13 cellular contexts compared by ENCODE assay signal in the genomic region with DNA sequence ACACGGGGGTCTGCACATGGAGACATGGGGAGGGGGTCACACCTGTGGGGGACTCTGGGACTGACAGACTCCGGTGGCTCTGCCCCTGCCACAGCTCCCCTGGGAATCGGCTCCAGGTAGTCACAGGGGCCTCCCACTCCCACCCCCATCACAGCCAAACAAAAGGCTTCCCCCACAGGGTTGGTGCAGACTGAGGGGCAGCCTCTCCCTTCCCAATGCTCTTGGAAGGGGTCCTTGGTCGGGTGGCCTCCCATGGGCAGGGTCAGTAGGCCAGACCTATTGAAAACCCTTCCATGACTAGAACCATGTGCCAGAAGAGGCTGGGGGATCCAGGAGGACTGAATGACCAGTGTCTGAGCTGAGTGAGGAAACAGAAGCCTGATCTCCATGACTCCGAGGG. TPM values are rescaled to one million over a fixed set of nuclear protein-coding genes. Genes with fewer than 3 reads are reported as not detected.
DNase-seq lines count a peak whose midpoint lies in the region; ATAC-seq, FAIRE-seq and TF ChIP-seq lines count a peak whose summit lies in the region.
"Had no signal": no experiment of that assay in that cellular context is flagged by ENCODE, and none has a peak within 500 bp of the region (broad histone marks: within the 10 kb centered on the region; RNA-seq: fewer than 3 reads in every experiment).

No MANE protein-coding gene starts in this region.

- H3K4me1 ChIP-seq in esophagus (ENCODE audit: control insufficient read depth in 2 of 2, insufficient read depth in 2 of 2, low read length in 1 of 2) (peaks cover 8 to 37% of the 10 kb centered on the region in 2 donors), spleen (peaks cover 89 to 100% (median 100%) of the 10 kb centered on the region in 6 donors), GM23248 (ENCODE audit: insufficient read depth) (peaks cover 30% of the 10 kb centered on the region)

- H3K27ac Mint-ChIP-seq in HFFc6, result 0 out of 2 replicates have a peak overlapping the region, but pooled peaks have one; percentile 45
- peak overlapping the region; percentile 96 for H3K27ac Mint-ChIP-seq in activated CD4-positive, alpha-beta memory T cell treated with anti-CD3 and anti-CD28 coated beads for 36 hours

- peaks cover 4 to 8% of the 10 kb centered on the region in 2 donors for H3K36me3 ChIP-seq in esophagus (ENCODE audit: control insufficient read depth in 2 of 2, insufficient read depth in 2 of 2, low read length in 1 of 2)
- peaks cover 0 to 9% (median 0%) of the 10 kb centered on the region in 6 donors for H3K36me3 ChIP-seq in spleen
- no peaks in the 10 kb centered on the region for H3K36me3 ChIP-seq in GM23248 (ENCODE audit: low read depth)

- H3K36me3 Mint-ChIP-seq in HFFc6 (ENCODE audit: low read depth), result peaks cover 20% of the 10 kb centered on the region
- H3K36me3 Mint-ChIP-seq in activated CD4-positive, alpha-beta memory T cell treated with anti-CD3 and anti-CD28 coated beads for 36 hours, result no peaks in the 10 kb centered on the region

- H3K27me3 Mint-ChIP-seq in HFFc6 (ENCODE audit: insufficient read depth), result no peaks in the 10 kb centered on the region; the same call in 1 of the 2 replicates
- H3K27me3 Mint-ChIP-seq in activated CD4-positive, alpha-beta memory T cell treated with anti-CD3 and anti-CD28 coated beads for 36 hours, result no peaks in the 10 kb centered on the region

- H3K4me1 Mint-ChIP-seq in HFFc6 (ENCODE audit: low read depth), result peaks cover 59% of the 10 kb centered on the region
- peaks cover 95% of the 10 kb centered on the region for H3K4me1 Mint-ChIP-seq in activated CD4-positive, alpha-beta memory T cell treated with anti-CD3 and anti-CD28 coated beads for 36 hours (ENCODE audit: low read depth)

- WGBS in esophagus, 2 donors, result 84 to 85% methylated on average over 5 of the region's 5 CpGs
- WGBS in spleen, 5 donors, result 53 to 82% (median 67%) methylated on average over 4 to 5 of the region's 5 CpGs
- 92 to 93% methylated on average over 5 of the region's 5 CpGs for WGBS in GM23248 (ENCODE audit: low coverage in 1 of 2, low lambda C conversion rate in 2 of 2, missing lambda C conversion rate in 2 of 2), 2 experiments

- no peak for FAIRE-seq in H54 (lab: Jason Lieb, UNC)

- no peak overlapping the region for H3K9ac ChIP-seq in GM23248

- POLR2A ChIA-PET in activated CD4-positive, alpha-beta memory T cell treated with anti-CD3 and anti-CD28 coated beads for 36 hours (lab: Charles Lee), result interaction anchor here (0.8 to 3.4 kb wide), 5 partner anchors 9 to 76 kb away, joined by 3 to 27 read pairs (median 4); a partner anchor contains a TSS

- DNase-seq in HFFc6, result no peak
- no peak for DNase-seq in activated CD4-positive, alpha-beta memory T cell treated with anti-CD3 and anti-CD28 coated beads for 36 hours
- DNase-seq in spleen, result no peak
- DNase-seq in GM23248, result no peak
- no peak for DNase-seq in H54 (ENCODE audit: insufficient read length, low spot score)
- DNase-seq: DMS79; NCI-H1694; stimulated activated CD4-positive, alpha-beta T cell treated with anti-CD3 and anti-CD28 coated beads, Interleukin-4, amount 100 ng/mL, for 1 hour had no signal

- ATAC-seq in HG03520 (IDR thresholded peaks at IDR 0.05; ENCODE audit: unreplicated experiment) (no peak), HG03354 (IDR thresholded peaks at IDR 0.05; ENCODE audit: poor library complexity, severe bottlenecking, unreplicated experiment) (no peak)

- no peaks in the 10 kb centered on the region for H4K20me1 ChIP-seq in GM23248 (ENCODE audit: insufficient read depth)

- H2AFZ ChIP-seq in GM23248, result no peak overlapping the region
- H2AFZ ChIP-seq: hepatocyte had no signal

- H3K27me3 ChIP-seq in esophagus (ENCODE audit: control insufficient read depth in 1 of 2, insufficient read depth in 2 of 2, low read length in 2 of 2), result no peaks in the 10 kb centered on the region
- no peaks in the 10 kb centered on the region for H3K27me3 ChIP-seq in spleen (replicated peaks in 1 of 7)
- H3K27me3 ChIP-seq in GM23248 (replicated peaks; ENCODE audit: insufficient read depth), result no peaks in the 10 kb centered on the region
- H3K27me3 ChIP-seq: hepatocyte had no signal

- in situ Hi-C loops in GM23248 (cut with MboI), result no loop called here

- H3K27ac ChIP-seq in esophagus (ENCODE audit: low read depth in 2 of 2, low read length in 1 of 2) (peak overlapping the region; percentile 45 to 82), spleen (peak overlapping the region; percentile 73 to 99 (median 96)), GM23248 (no peak overlapping the region)
- H3K27ac ChIP-seq: hepatocyte had no signal

- H3K9me3 Mint-ChIP-seq in HFFc6, result no peaks in the 10 kb centered on the region
- no peaks in the 10 kb centered on the region for H3K9me3 Mint-ChIP-seq in activated CD4-positive, alpha-beta memory T cell treated with anti-CD3 and anti-CD28 coated beads for 36 hours

- peak overlapping the region; percentile 9; the same call in 1 of the 2 replicates for H3K4me3 Mint-ChIP-seq in HFFc6
- peak overlapping the region; percentile 68 for H3K4me3 Mint-ChIP-seq in activated CD4-positive, alpha-beta memory T cell treated with anti-CD3 and anti-CD28 coated beads for 36 hours

- no peak for TF ChIP-seq CTCF in HFFc6 (IDR thresholded peaks at IDR 0.05)
- TF ChIP-seq CTCF in spleen (IDR thresholded peaks at IDR 0.05 in 8 of 11, conservative IDR thresholded peaks at IDR 0.05 in 3 of 11), result no peak

- H3K9me3 ChIP-seq in esophagus (ENCODE audit: control insufficient read depth in 2 of 2, insufficient read depth in 1 of 2, low read depth in 1 of 2, low read length in 1 of 2) (no peaks in the 10 kb centered on the region), spleen (no peaks in the 10 kb centered on the region), GM23248 (ENCODE audit: low read depth) (no peaks in the 10 kb centered on the region)

- no peak overlapping the region for H3K4me3 ChIP-seq in esophagus (ENCODE audit: low read depth in 1 of 2, low read length in 2 of 2)
- H3K4me3 ChIP-seq in spleen, result peak overlapping the region in 1 of 8 donors; percentile 56
- no peak overlapping the region for H3K4me3 ChIP-seq in GM23248
- H3K4me3 ChIP-seq: hepatocyte had no signal

- H3K4me2 ChIP-seq in GM23248 (ENCODE audit: unreplicated experiment), result no peak overlapping the region
- H3K4me2 ChIP-seq: hepatocyte had no signal

- peaks cover 7% of the 10 kb centered on the region; the same call in 1 of the 2 replicates for H3F3A ChIP-seq in GM23248 (ENCODE audit: insufficient read depth)

- intact Hi-C loops in activated CD4-positive, alpha-beta memory T cell treated with anti-CD3 and anti-CD28 coated beads for 36 hours (cut with micrococcal nuclease), result no loop called here
- intact Hi-C loops in spleen (cut with DNase I; ENCODE audit: low total_unique reads), result no loop called here

- TF ChIP-seq POLR2A in spleen (IDR thresholded peaks at IDR 0.05) (no peak), H54 (IDR thresholded peaks at IDR 0.05; ENCODE audit: low read depth, low read length) (no peak)

- H3K79me2 ChIP-seq in GM23248 (ENCODE audit: insufficient read depth), result no peaks in the 10 kb centered on the region
- H3K79me2 ChIP-seq: hepatocyte had no signal

- no peaks in the 10 kb centered on the region for H3K9me2 ChIP-seq in GM23248 (ENCODE audit: insufficient read depth)

- CTCF ChIA-PET in activated CD4-positive, alpha-beta memory T cell treated with anti-CD3 and anti-CD28 coated beads for 36 hours (lab: Charles Lee), result interaction anchor here (0.8 to 4.0 kb wide), 11 partner anchors 11 to 310 kb away, joined by 3 to 35 read pairs (median 5); a partner anchor contains a TSS

RNA-seq across cellular contexts. Expression of a gene that starts 28.7 kb away (rescaled TPM):
- total RNA-seq in HFFc6 (2021; fragmentation: NEBNext Ultra II Directional; extraction: Animal tissue kit (Norgen Biotek cat#: 25700)), result 10 to 100 TPM; 29.1 to 43.8 (median 32.6) TPM
- 1 to 10 TPM; 5.4 to 5.8 TPM for total RNA-seq in activated CD4-positive, alpha-beta memory T cell treated with anti-CD3 and anti-CD28 coated beads for 36 hours
- polyA plus RNA-seq in esophagus, result 1 to 10 TPM; 5.9 to 8.3 TPM
- total RNA-seq in spleen, result 10 to 100 TPM; 21.3 to 56.6 (median 40.1) TPM
- 10 to 100 TPM in 1 of 3 donors, 1 to 10 TPM in 2; 8.3 to 19.8 (median 9.2) TPM for polyA plus RNA-seq in spleen
- total RNA-seq in GM23248 (2014; rRNA removed; shearing (Covaris generic)), result 57.5 and 58.8 TPM in 2 replicates
- 27.9 and 28.2 TPM in 2 replicates for polyA plus RNA-seq in GM23248 (2016; fragmentation: Nextera tagmentation; extraction: Ambion mirVana)

RNA-seq across cellular contexts. Expression of a gene that starts 31.1 kb away (rescaled TPM):
- total RNA-seq in HFFc6 (2021; fragmentation: NEBNext Ultra II Directional; extraction: Animal tissue kit (Norgen Biotek cat#: 25700)), result 10 to 100 TPM; 44.7 to 61.4 (median 56.8) TPM
- total RNA-seq in activated CD4-positive, alpha-beta memory T cell treated with anti-CD3 and anti-CD28 coated beads for 36 hours, result 100 to 1,000 TPM; 167 to 173 TPM
- polyA plus RNA-seq in esophagus, result 10 to 100 TPM; 14.9 to 29.7 TPM
- total RNA-seq in spleen, result 100 to 1,000 TPM in 3 of 7 donors, 10 to 100 TPM in 4; 65.5 to 132 (median 76.8) TPM
- polyA plus RNA-seq in spleen, result 10 to 100 TPM; 61.9 to 76.2 (median 74.7) TPM
- total RNA-seq in GM23248 (2014; rRNA removed; shearing (Covaris generic)), result 64.2 and 130 TPM in 2 replicates
- 107 and 108 TPM in 2 replicates for polyA plus RNA-seq in GM23248 (2016; fragmentation: Nextera tagmentation; extraction: Ambion mirVana)

RNA-seq across cellular contexts. Expression of a gene that starts 45.0 kb away (rescaled TPM):
- total RNA-seq in HFFc6 (2021; fragmentation: NEBNext Ultra II Directional; extraction: Animal tissue kit (Norgen Biotek cat#: 25700)), result 1 to 10 TPM; 4.2 to 5.5 (median 4.9) TPM
- total RNA-seq in activated CD4-positive, alpha-beta memory T cell treated with anti-CD3 and anti-CD28 coated beads for 36 hours, result 10 to 100 TPM; 10.1 to 11.5 TPM
- polyA plus RNA-seq in esophagus (under 1 TPM; 0.14 to 0.22 TPM), spleen (1 to 10 TPM in 1 of 3 donors, under 1 TPM in 2; 0.15 to 1.3 (median 0.33) TPM), GM23248 (2016; fragmentation: Nextera tagmentation; extraction: Ambion mirVana) (6.0 and 6.8 TPM in 2 replicates)
- 10 to 100 TPM in 4 of 7 donors, 1 to 10 TPM in 3; 1.4 to 19.0 (median 10.7) TPM for total RNA-seq in spleen
- total RNA-seq in GM23248 (2014; rRNA removed; shearing (Covaris generic)), result 2.1 and 3.1 TPM in 2 replicates

RNA-seq across cellular contexts. Expression of a gene that starts 58.0 kb away (rescaled TPM):
- total RNA-seq in HFFc6 (2021; fragmentation: NEBNext Ultra II Directional; extraction: Animal tissue kit (Norgen Biotek cat#: 25700)), result not detected
- total RNA-seq in activated CD4-positive, alpha-beta memory T cell treated with anti-CD3 and anti-CD28 coated beads for 36 hours, result under 1 TPM; 0.36 to 0.45 TPM
- under 1 TPM in 1 of 2 donors, not detected in 1; 0.06 TPM for polyA plus RNA-seq in esophagus
- total RNA-seq in spleen, result 10 to 100 TPM in 4 of 7 donors, 1 to 10 TPM in 3; 3.3 to 54.6 (median 12.1) TPM
- polyA plus RNA-seq in spleen, result 1 to 10 TPM in 2 of 3 donors, under 1 TPM in 1; 0.70 to 8.7 (median 5.8) TPM
- total RNA-seq in GM23248 (2014; rRNA removed; shearing (Covaris generic)), result not detected in 2 replicates
- not detected in 2 replicates for polyA plus RNA-seq in GM23248 (2016; fragmentation: Nextera tagmentation; extraction: Ambion mirVana)
- total RNA-seq: hepatocyte, myocyte had no signal
